8 cellular contexts compared by ENCODE assay signal in genomic region chr2:72862239-72862988, GRCh38. TPM values are rescaled to one million over a fixed set of nuclear protein-coding genes. Genes with fewer than 3 reads are reported as not detected.
DNase-seq lines count a peak whose midpoint lies in the region; ATAC-seq, FAIRE-seq and TF ChIP-seq lines count a peak whose summit lies in the region.

No MANE protein-coding gene starts in this region.

- peaks cover 45 to 58% of the 10 kb centered on the region in 2 donors for H3K27me3 Mint-ChIP-seq in T-cell

- FAIRE-seq in GM12891 (lab: Jason Lieb, UNC): peak; percentile 97

- DNase-seq in GM12891 (ENCODE audit: insufficient read length, low spot score): peak; percentile 65
- peak; percentile 84 for DNase-seq in NCI-H128 (lab: John Stamatoyannopoulos, UW; ENCODE audit: unreplicated experiment)
- DNase-seq in T-cell: peak; percentile 48 to 86 (median 79)
- peak; percentile 84 to 93 (median 89) for DNase-seq in adrenal gland
- DNase-seq in left ventricle myocardium superior: peak; percentile 93
- DNase-seq in psoas muscle: peak; percentile 87 to 93
- DNase-seq in vagina (ENCODE audit: extremely low spot score in 2 of 2): no peak

- no peaks in the 10 kb centered on the region for H3K36me3 Mint-ChIP-seq in T-cell

- ATAC-seq in HG02798 (IDR thresholded peaks at IDR 0.05; ENCODE audit: poor library complexity, unreplicated experiment) (peak; percentile 94), T-cell (replicated peaks in 1 of 4) (peak; percentile 91 to 96 (median 95)), left ventricle myocardium superior (peak; percentile 99), psoas muscle (peak; percentile 95 to 100 (median 98))

- no peaks in the 10 kb centered on the region for H3K9me3 Mint-ChIP-seq in T-cell

- CTCF ChIA-PET in T-cell (lab: Charles Lee): interaction anchor here (0.6 to 2.0 kb wide), 7 partner anchors 9 to 534 kb away, joined by 3 to 7 read pairs (median 4); no protein-coding TSS in a partner anchor

- H3K4me3 ChIP-seq in adrenal gland (peak overlapping the region in 2 of 4 donors; percentile 12 to 19), psoas muscle (peak overlapping the region; percentile 47), vagina (peak overlapping the region in 1 of 2 donors; percentile 36)

- H3K27ac ChIP-seq in adrenal gland (no peak overlapping the region), psoas muscle (no peak overlapping the region), vagina (no peak overlapping the region)

- peaks cover 7 to 14% (median 8%) of the 10 kb centered on the region in 3 donors for H3K4me1 Mint-ChIP-seq in T-cell

- POLR2A ChIA-PET in T-cell (lab: Charles Lee): no interaction called here

- H3K27me3 ChIP-seq in adrenal gland (no peaks in the 10 kb centered on the region), psoas muscle (ENCODE audit: insufficient read depth in 3 of 3, low read length in 2 of 3) (peaks cover 0 to 16% (median 0%) of the 10 kb centered on the region in 3 donors), vagina (no peaks in the 10 kb centered on the region)

- TF ChIP-seq POLR2A in GM12891 (IDR thresholded peaks at IDR 0.05; ENCODE audit: low read depth, low read length) (no peak), adrenal gland (IDR thresholded peaks at IDR 0.05) (no peak), vagina (IDR thresholded peaks at IDR 0.05) (no peak)

- intact Hi-C loops in adrenal gland (cut with DNase I): loop anchor here (2.0 to 5.0 kb wide), 2 partner anchors 90 to 92 kb away; no protein-coding TSS in a partner anchor
- intact Hi-C loops in left ventricle myocardium superior (cut with micrococcal nuclease): no loop called here
- intact Hi-C loops in psoas muscle (cut with DNase I): loop anchor here in 1 of 2 donors (2.0 kb wide), 1 partner anchor 92 kb away; no protein-coding TSS in a partner anchor
- intact Hi-C loops in vagina (cut with DNase I): no loop called here

- H3K27ac Mint-ChIP-seq in T-cell: no peak overlapping the region

- no peaks in the 10 kb centered on the region for H3K9me3 ChIP-seq in adrenal gland (replicated peaks in 1 of 3)
- no peaks in the 10 kb centered on the region for H3K9me3 ChIP-seq in psoas muscle
- H3K9me3 ChIP-seq in vagina: no peaks in the 10 kb centered on the region

- 2 to 9% (median 6%) methylated on average over 22 to 33 of the region's 33 CpGs for WGBS in adrenal gland, 4 donors
- 6 to 7% (median 6%) methylated on average over 33 of the region's 33 CpGs for whole genome bisulfite sequencing in psoas muscle, 3 donors

- H3K4me1 ChIP-seq in adrenal gland (replicated peaks in 1 of 2): peaks cover 5 to 10% of the 10 kb centered on the region in 2 donors
- no peaks in the 10 kb centered on the region for H3K4me1 ChIP-seq in psoas muscle
- no peaks in the 10 kb centered on the region for H3K4me1 ChIP-seq in vagina

- H3K36me3 ChIP-seq in adrenal gland (replicated peaks in 1 of 2): no peaks in the 10 kb centered on the region
- H3K36me3 ChIP-seq in psoas muscle (ENCODE audit: insufficient read depth in 1 of 2, low read depth in 1 of 2): no peaks in the 10 kb centered on the region
- H3K36me3 ChIP-seq in vagina: no peaks in the 10 kb centered on the region

- TF ChIP-seq CTCF in adrenal gland (IDR thresholded peaks at IDR 0.05) (peak; percentile 91 to 99 (median 96)), psoas muscle (IDR thresholded peaks at IDR 0.05) (peak; percentile 99), vagina (IDR thresholded peaks at IDR 0.05) (peak; percentile 81 to 90 (median 87))

- peak overlapping the region; percentile 44 to 53 (median 51) for H3K4me3 Mint-ChIP-seq in T-cell

TF ChIP-seq in GM12891, 5 proteins besides CTCF, POLR2A, EP300 and RAD21:
- TF ChIP-seq POLR2AphosphoS5 (IDR thresholded peaks at IDR 0.05; ENCODE audit: low read depth, low read length) (no peak), SPI1 (IDR thresholded peaks at IDR 0.05; ENCODE audit: low read depth, low read length) (no peak), TAF1 (IDR thresholded peaks at IDR 0.05; ENCODE audit: low read depth, low read length) (no peak), PAX5 (IDR thresholded peaks at IDR 0.05; ENCODE audit: insufficient read depth, low read length, severe bottlenecking) (no peak), POU2F2 (IDR thresholded peaks at IDR 0.05; ENCODE audit: low read depth, low read length) (no peak)

RNA-seq across cellular contexts. Expression of gene SPR, which starts 24.8 kb away (rescaled TPM):
- polyA plus RNA-seq in GM12891 (2012; ENCODE audit: low read depth, missing spikeins): 0.27 TPM
- total RNA-seq in T-cell (under 1 TPM in 3 of 5 donors, not detected in 2; 0.35 to 0.58 (median 0.39) TPM), adrenal gland (100 to 1,000 TPM in 2 of 8 donors, 10 to 100 TPM in 6; 52.2 to 116 (median 73.4) TPM), left ventricle myocardium superior (55.8 TPM), psoas muscle (10 to 100 TPM; 23.3 to 34.0 (median 29.1) TPM), vagina (45.7 TPM)
- polyA plus RNA-seq in adrenal gland (10 to 100 TPM; 43.8 to 68.0 (median 66.6) TPM), psoas muscle (10 to 100 TPM; 19.1 to 46.0 (median 39.1) TPM)

RNA-seq across cellular contexts. Expression of gene EXOC6B, which starts 36.6 kb away (rescaled TPM):
- 0.94 TPM for polyA plus RNA-seq in GM12891 (2012; ENCODE audit: low read depth, missing spikeins)
- total RNA-seq in T-cell (10 to 100 TPM; 13.3 to 18.9 (median 16.6) TPM), adrenal gland (10 to 100 TPM; 39.4 to 92.6 (median 56.8) TPM), left ventricle myocardium superior (122 TPM), psoas muscle (10 to 100 TPM; 14.1 to 26.8 (median 20.4) TPM), vagina (41.5 TPM)
- polyA plus RNA-seq in adrenal gland (10 to 100 TPM in 1 of 3 donors, 1 to 10 TPM in 2; 6.0 to 25.4 (median 9.7) TPM), psoas muscle (1 to 10 TPM; 4.4 to 7.9 (median 5.1) TPM)

RNA-seq across cellular contexts. Expression of gene EMX1, which starts 54.9 kb away (rescaled TPM):
- polyA plus RNA-seq in GM12891 (2012; ENCODE audit: low read depth, missing spikeins): 1.0 TPM
- total RNA-seq in T-cell: not detected
- total RNA-seq in adrenal gland: under 1 TPM in 1 of 8 donors, not detected in 7; 0.15 TPM
- under 1 TPM in 1 of 3 donors, not detected in 2; 0.10 TPM for polyA plus RNA-seq in adrenal gland
- total RNA-seq in left ventricle myocardium superior: not detected
- not detected for total RNA-seq in psoas muscle
- under 1 TPM in 1 of 3 donors, not detected in 2; 0.01 TPM for polyA plus RNA-seq in psoas muscle
- total RNA-seq in vagina: not detected

Comparison
In these comparisons a context has a peak if more than half of its experiments do, and no peak if none do; other contexts are left out.
1. DNase-seq: peak in GM12891 (single experiment), NCI-H128 (single experiment), T-cell (34 of 34), adrenal gland (7 of 7), left ventricle myocardium superior (single experiment) and psoas muscle (2 of 2); none in vagina (0 of 2).
2. RNA of gene SPR, which starts 24.8 kb away (total RNA-seq): 52.2 to 116 TPM in adrenal gland, 55.8 TPM in left ventricle myocardium superior (single experiment), 45.7 TPM in vagina (single experiment) and 23.3 to 34.0 TPM in psoas muscle; 0.35 to 0.58 TPM in T-cell; every median in the first group is over 10 times any median in the second.
3. intact Hi-C loops: an anchor here in adrenal gland (2.0 to 5.0 kb wide); none called in left ventricle myocardium superior and vagina.
4. Peak in every context shown above with its lines, with median percentiles within 50 percentile points of each other: ATAC-seq and CTCF ChIP-seq.